8 cellular contexts compared by ENCODE assay signal in genomic region chr4:121252224-121252806, GRCh38.
DNase-seq lines count a peak whose midpoint lies in the region; ATAC-seq, FAIRE-seq and TF ChIP-seq lines count a peak whose summit lies in the region.

No MANE protein-coding gene starts in this region.

- ATAC-seq in pancreas (peak; percentile 68 to 91 (median 84)), aorta (ENCODE audit: low FRiP score) (peak; percentile 76)

- H3K36me3 ChIP-seq in pancreas, result no peaks in the 10 kb centered on the region
- H3K36me3 ChIP-seq in aorta (ENCODE audit: control insufficient read depth in 1 of 2, insufficient read depth in 2 of 2, low read length in 1 of 2), result no peaks in the 10 kb centered on the region

- TF ChIP-seq POLR2A in GM12892 (IDR thresholded peaks at IDR 0.05; ENCODE audit: low read depth, low read length), result no peak

- 8 to 11% methylated on average over 3 of the region's 3 CpGs for WGBS in pancreas, 2 donors
- 13 to 19% methylated on average over 3 of the region's 3 CpGs for WGBS in aorta, 2 donors

- H3K27me3 ChIP-seq in pancreas (no peaks in the 10 kb centered on the region), aorta (ENCODE audit: control insufficient read depth in 1 of 2, insufficient read depth in 2 of 2, low read length in 1 of 2) (no peaks in the 10 kb centered on the region)

- intact Hi-C loops in pancreas (cut with DNase I), result loop anchor here in 2 of 3 donors (10.0 kb wide), 2 partner anchors 58 to 1108 kb away; no protein-coding TSS in a partner anchor
- intact Hi-C loops in aorta (cut with DNase I), result loop anchor here in 1 of 2 donors (5.0 to 10.0 kb wide), 2 partner anchors 1098 to 1180 kb away; no protein-coding TSS in a partner anchor

- DNase-seq in AG04449 (ENCODE audit: low read depth, low spot score), result no peak
- DNase-seq in GM12892 (ENCODE audit: insufficient read length), result no peak
- peak; percentile 58 for DNase-seq in HT1080 (ENCODE audit: low read depth)
- DNase-seq in RKO (ENCODE audit: low spot score), result peak; percentile 73
- peak; percentile 5 to 20 (median 12) for DNase-seq in activated naive CD4-positive, alpha-beta T cell (lab: John Stamatoyannopoulos, UW)
- peak; percentile 69 for DNase-seq in globus pallidus (ENCODE audit: low spot score)
- peak in 5 of 6 donors; percentile 15 to 77 (median 61) for DNase-seq in pancreas
- peak; percentile 67 to 76 for DNase-seq in aorta

- no peaks in the 10 kb centered on the region for H3K4me1 ChIP-seq in pancreas
- H3K4me1 ChIP-seq in aorta (ENCODE audit: control insufficient read depth in 1 of 2, insufficient read depth in 2 of 2, low read length in 2 of 2), result no peaks in the 10 kb centered on the region

- POLR2A ChIA-PET in AG04449 (lab: Yijun Ruan, JAX), result no interaction called here

- H3K9me3 ChIP-seq in pancreas (no peaks in the 10 kb centered on the region), aorta (ENCODE audit: control insufficient read depth, low read length) (no peaks in the 10 kb centered on the region)

- H3K27ac ChIP-seq in pancreas, result no peak overlapping the region
- no peak overlapping the region for H3K27ac ChIP-seq in aorta (ENCODE audit: low read depth in 1 of 2, low read length in 2 of 2)

- CTCF ChIA-PET in AG04449 (lab: Yijun Ruan, JAX), result interaction anchor here (0.9 to 10.6 kb wide), 12 partner anchors 9 to 1183 kb away, joined by 3 to 173 read pairs (median 3); no protein-coding TSS in a partner anchor

- FAIRE-seq in GM12892 (lab: Jason Lieb, UNC), result peak; percentile 91
- no peak for FAIRE-seq in pancreas (lab: Jason Lieb, UNC)

- TF ChIP-seq CTCF in AG04449 (IDR thresholded peaks at IDR 0.05; ENCODE audit: insufficient read depth, low read length, missing control alignments), result peak; percentile 77
- TF ChIP-seq CTCF in pancreas (IDR thresholded peaks at IDR 0.05), result peak; percentile 58 to 83 (median 70)

- no peak overlapping the region for H3K4me3 ChIP-seq in AG04449 (ENCODE audit: low read depth, low read length)
- no peak overlapping the region for H3K4me3 ChIP-seq in pancreas
- H3K4me3 ChIP-seq in aorta (ENCODE audit: low read length in 2 of 2), result no peak overlapping the region

Comparison
In these comparisons a context has a peak if more than half of its experiments do, and no peak if none do; other contexts are left out.
1. DNase-seq: peak in HT1080 (single experiment), RKO (single experiment), activated naive CD4-positive, alpha-beta T cell (4 of 4), globus pallidus (single experiment), pancreas (5 of 6) and aorta (2 of 2); none in AG04449 (single experiment) and GM12892 (single experiment).